Comparison of ENCODE assay signal across 14 cellular contexts in genomic region chr16:24753437-24753836, GRCh38. TPM values are rescaled to one million over a fixed set of nuclear protein-coding genes. Genes with fewer than 3 reads are reported as not detected.
DNase-seq lines count a peak whose midpoint lies in the region; ATAC-seq and FAIRE-seq lines count a peak whose summit lies in the region.
"Had no signal": no experiment of that assay in that cellular context is flagged by ENCODE, and none has a peak within 500 bp of the region (broad histone marks: within the 10 kb centered on the region; RNA-seq: fewer than 3 reads in every experiment).

No MANE protein-coding gene starts in this region.

- ATAC-seq in GM18873 (IDR thresholded peaks at IDR 0.05; ENCODE audit: low FRiP score, unreplicated experiment) = no peak

- H3K27ac Mint-ChIP-seq in activated CD4-positive, alpha-beta T cell treated with anti-CD3 and anti-CD28 coated beads, Interleukin-2, amount 10 ng/mL, durations not matched to agents 7 days and 5 days = no peak overlapping the region
- peak overlapping the region; percentile 89 for H3K27ac Mint-ChIP-seq in activated naive CD8-positive, alpha-beta T cell

- H3K36me3 Mint-ChIP-seq in activated CD4-positive, alpha-beta T cell treated with anti-CD3 and anti-CD28 coated beads, Interleukin-2, amount 10 ng/mL, durations not matched to agents 7 days and 5 days (ENCODE audit: low read depth) = peaks cover 10% of the 10 kb centered on the region
- H3K36me3 Mint-ChIP-seq in activated naive CD8-positive, alpha-beta T cell = peaks cover 2% of the 10 kb centered on the region

- peak; percentile 29 for DNase-seq in activated CD4-positive, alpha-beta T cell treated with anti-CD3 and anti-CD28 coated beads for 48 hours
- DNase-seq in activated CD4-positive, alpha-beta T cell treated with anti-CD3 and anti-CD28 coated beads, Interleukin-2, amount 10 ng/mL, durations not matched to agents 7 days and 5 days = no peak
- DNase-seq in NCI-H2196 (lab: John Stamatoyannopoulos, UW; ENCODE audit: unreplicated experiment) (peak; percentile 57), germinal center (ENCODE audit: low spot score) (no peak), urothelium cell line (ENCODE audit: low spot score) (no peak)
- DNase-seq in stimulated activated CD4-positive, alpha-beta T cell treated with anti-CD3 and anti-CD28 coated beads, Interleukin-4, amount 100 ng/mL, for 24 hours = peak; percentile 39
- DNase-seq: effector CD4-positive, alpha-beta T cell; H9; KG1; NCI-H1694 treated with DMSO at 0.1 percent for 48 hours; occipital lobe; thyroid gland had no signal

- no peaks in the 10 kb centered on the region for H3K27me3 Mint-ChIP-seq in activated CD4-positive, alpha-beta T cell treated with anti-CD3 and anti-CD28 coated beads, Interleukin-2, amount 10 ng/mL, durations not matched to agents 7 days and 5 days
- no peaks in the 10 kb centered on the region for H3K27me3 Mint-ChIP-seq in activated naive CD8-positive, alpha-beta T cell

- H3K9me3 Mint-ChIP-seq in activated CD4-positive, alpha-beta T cell treated with anti-CD3 and anti-CD28 coated beads, Interleukin-2, amount 10 ng/mL, durations not matched to agents 7 days and 5 days = no peaks in the 10 kb centered on the region
- H3K9me3 Mint-ChIP-seq in activated naive CD8-positive, alpha-beta T cell (ENCODE audit: low read depth) = no peaks in the 10 kb centered on the region
- H3K9me3 Mint-ChIP-seq: H9 had no signal

- peaks cover 28% of the 10 kb centered on the region for H3K4me1 Mint-ChIP-seq in activated CD4-positive, alpha-beta T cell treated with anti-CD3 and anti-CD28 coated beads, Interleukin-2, amount 10 ng/mL, durations not matched to agents 7 days and 5 days
- peaks cover 68% of the 10 kb centered on the region for H3K4me1 Mint-ChIP-seq in activated naive CD8-positive, alpha-beta T cell (ENCODE audit: low read depth)

- no peak overlapping the region for H3K4me3 Mint-ChIP-seq in activated CD4-positive, alpha-beta T cell treated with anti-CD3 and anti-CD28 coated beads, Interleukin-2, amount 10 ng/mL, durations not matched to agents 7 days and 5 days
- peak overlapping the region; percentile 32 for H3K4me3 Mint-ChIP-seq in activated naive CD8-positive, alpha-beta T cell
- H3K4me3 Mint-ChIP-seq: H9 had no signal

- CTCF ChIA-PET in activated CD4-positive, alpha-beta T cell treated with anti-CD3 and anti-CD28 coated beads, Interleukin-2, amount 10 ng/mL, durations not matched to agents 7 days and 5 days (lab: Charles Lee) = interaction anchor here (0.5 to 1.0 kb wide), 2 partner anchors 16 to 250 kb away, joined by 3 read pairs; no protein-coding TSS in a partner anchor

- FAIRE-seq in urothelium cell line (lab: Jason Lieb, UNC) = no peak

- POLR2A ChIA-PET in activated CD4-positive, alpha-beta T cell treated with anti-CD3 and anti-CD28 coated beads, Interleukin-2, amount 10 ng/mL, durations not matched to agents 7 days and 5 days (lab: Charles Lee) = no interaction called here

RNA-seq across cellular contexts. Expression of gene TNRC6A, which starts 24.0 kb away (rescaled TPM):
- total RNA-seq in activated CD4-positive, alpha-beta T cell treated with anti-CD3 and anti-CD28 coated beads, Interleukin-2, amount 10 ng/mL, durations not matched to agents 7 days and 5 days = 10 to 100 TPM; 47.4 to 49.3 TPM

Comparison
In these comparisons a context has a peak if more than half of its experiments do, and no peak if none do; other contexts are left out.
1. DNase-seq: peak in activated CD4-positive, alpha-beta T cell treated with anti-CD3 and anti-CD28 coated beads for 48 hours (single experiment), NCI-H2196 (single experiment) and stimulated activated CD4-positive, alpha-beta T cell treated with anti-CD3 and anti-CD28 coated beads, Interleukin-4, amount 100 ng/mL, for 24 hours (single experiment); none in activated CD4-positive, alpha-beta T cell treated with anti-CD3 and anti-CD28 coated beads, Interleukin-2, amount 10 ng/mL, durations not matched to agents 7 days and 5 days (single experiment), germinal center (single experiment) and urothelium cell line (single experiment).